ENCODE assay signal across 8 cellular contexts in the genomic region with DNA sequence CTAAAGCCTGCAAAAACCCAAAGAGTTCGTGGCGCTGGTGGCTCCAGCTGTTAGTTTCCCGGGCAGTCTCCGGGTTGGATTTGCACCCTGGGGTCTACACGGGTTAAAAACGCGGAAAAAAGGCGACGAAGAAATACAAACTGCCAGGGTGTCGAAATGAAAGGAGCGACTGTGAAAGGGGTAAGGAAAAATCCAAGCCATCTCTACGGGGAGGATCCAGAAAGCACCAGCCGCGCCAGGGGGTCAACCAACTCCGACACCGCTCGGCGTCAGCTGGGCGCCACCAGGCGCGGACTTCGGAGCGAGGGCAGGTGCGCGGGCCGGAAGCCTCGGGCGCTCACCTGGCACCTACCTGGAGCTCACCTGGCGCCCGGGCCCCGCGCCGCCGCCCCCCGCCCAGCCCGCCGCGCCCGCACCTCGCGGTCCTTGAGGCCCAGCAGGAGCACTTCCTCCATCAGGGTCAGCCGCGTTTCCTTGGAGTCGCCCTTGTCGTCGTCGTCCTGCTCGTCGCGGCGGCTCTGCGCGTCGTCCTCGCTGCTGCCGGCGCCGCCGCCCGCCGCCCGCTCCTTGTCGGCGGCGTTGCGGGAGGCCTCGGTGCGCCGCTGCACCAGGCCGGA. TPM values are rescaled to one million over a fixed set of nuclear protein-coding genes. Genes with fewer than 3 reads are reported as not detected.
DNase-seq lines count a peak whose midpoint lies in the region; ATAC-seq and TF ChIP-seq lines count a peak whose summit lies in the region.

No MANE protein-coding gene starts in this region.

- TF ChIP-seq CTCF in AG10803 (conservative IDR thresholded peaks at IDR 0.05; ENCODE audit: low read length) (no peak), endothelial cell (IDR thresholded peaks at IDR 0.05; ENCODE audit: unreplicated experiment) (no peak), mesothelial cell of epicardium (IDR thresholded peaks at IDR 0.05; ENCODE audit: unreplicated experiment) (no peak)

- peaks cover 45% of the 10 kb centered on the region for H3K4me1 Mint-ChIP-seq in endothelial cell (ENCODE audit: unreplicated experiment)
- H3K4me1 Mint-ChIP-seq in mesothelial cell of epicardium: peaks cover 31% of the 10 kb centered on the region

- ATAC-seq in GM19025 (IDR thresholded peaks at IDR 0.05; ENCODE audit: low read depth, unreplicated experiment) (peak; percentile 24), HG03159 (IDR thresholded peaks at IDR 0.05; ENCODE audit: unreplicated experiment) (peak; percentile 33)

- peaks cover 40% of the 10 kb centered on the region for H3K36me3 Mint-ChIP-seq in endothelial cell (ENCODE audit: low read depth, unreplicated experiment)
- H3K36me3 Mint-ChIP-seq in mesothelial cell of epicardium: peaks cover 9% of the 10 kb centered on the region

- DNase-seq in AG10803 (ENCODE audit: low read depth): peak; percentile 66
- peak; percentile 82 for DNase-seq in NCI-H345 (lab: John Stamatoyannopoulos, UW)
- DNase-seq in activated CD4-positive, alpha-beta T cell treated with anti-CD3 and anti-CD28 coated beads, Interleukin-2, amount 50 U/mL, for 48 hours: peak; percentile 31 to 52
- DNase-seq in endothelial cell (ENCODE audit: low spot score): peak; percentile 22
- peak; percentile 31 to 52 for DNase-seq in mesothelial cell of epicardium (ENCODE audit: low spot score in 2 of 2, unreplicated experiment in 2 of 2)
- DNase-seq in stimulated activated naive CD4-positive, alpha-beta T cell treated with Interleukin-2 at 50 U/mL for 16 hours (lab: John Stamatoyannopoulos, UW): peak; percentile 26

- peaks cover 20% of the 10 kb centered on the region for H3K27me3 Mint-ChIP-seq in endothelial cell (ENCODE audit: unreplicated experiment)
- H3K27me3 Mint-ChIP-seq in mesothelial cell of epicardium (ENCODE audit: low read depth): no peaks in the 10 kb centered on the region

- H3K4me3 Mint-ChIP-seq in endothelial cell (ENCODE audit: unreplicated experiment): peak overlapping the region; percentile 99
- peak overlapping the region; percentile 99 for H3K4me3 Mint-ChIP-seq in mesothelial cell of epicardium

- peak overlapping the region; percentile 87 for H3K4me3 ChIP-seq in AG10803 (ENCODE audit: low read length)

- H3K27ac Mint-ChIP-seq in endothelial cell (ENCODE audit: unreplicated experiment): peak overlapping the region; percentile 99
- H3K27ac Mint-ChIP-seq in mesothelial cell of epicardium: peak overlapping the region; percentile 99

- H3K9me3 Mint-ChIP-seq in endothelial cell (ENCODE audit: unreplicated experiment) (no peaks in the 10 kb centered on the region), mesothelial cell of epicardium (no peaks in the 10 kb centered on the region)

RNA-seq across cellular contexts. Expression of a gene that starts 0.6 kb away (rescaled TPM):
- total RNA-seq in endothelial cell (ENCODE audit: unreplicated experiment): 105 TPM
- 66.2 to 73.7 TPM (median 68.8 TPM) in 3 replicates for total RNA-seq in mesothelial cell of epicardium

Comparison
In these comparisons a context has a peak if more than half of its experiments do, and no peak if none do; other contexts are left out.
1. Peak in every context shown above with its lines: DNase-seq, ATAC-seq and H3K4me3 ChIP-seq.
2. DNase-seq: peak in every context shown above with its lines; median percentile 82 in NCI-H345; 66 in AG10803; 42 in activated CD4-positive, alpha-beta T cell treated with anti-CD3 and anti-CD28 coated beads, Interleukin-2, amount 50 U/mL, for 48 hours; 42 in mesothelial cell of epicardium; 26 in stimulated activated naive CD4-positive, alpha-beta T cell treated with Interleukin-2 at 50 U/mL for 16 hours; 22 in endothelial cell.